ENCODE assay signal across 15 cellular contexts in the genomic region with DNA sequence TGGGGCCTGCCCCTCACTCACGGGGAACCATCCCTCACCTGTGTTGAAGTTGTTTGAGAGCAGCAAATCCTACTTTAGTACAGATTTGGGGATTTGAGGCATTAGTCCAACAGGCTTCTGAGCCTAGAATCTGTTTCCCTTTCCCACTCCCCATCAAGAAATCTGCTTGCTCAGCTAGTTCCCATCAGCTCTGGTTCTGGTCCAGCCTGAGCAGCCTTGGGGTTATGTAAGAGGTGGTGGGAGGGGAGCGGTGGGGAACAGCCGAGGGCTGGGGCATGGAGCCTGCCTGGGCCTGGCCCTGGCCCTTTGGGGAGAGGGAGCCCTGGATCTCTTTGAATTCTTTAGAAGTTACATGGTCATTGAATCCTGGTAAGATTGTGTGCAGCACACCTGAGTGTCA. TPM values are rescaled to one million over a fixed set of nuclear protein-coding genes. Genes with fewer than 3 reads are reported as not detected.
"Had no signal": no experiment of that assay in that cellular context is flagged by ENCODE, and none has a peak within 500 bp of the region (broad histone marks: within the 10 kb centered on the region; RNA-seq: fewer than 3 reads in every experiment).

No MANE protein-coding gene starts in this region.

- H3K4me3 ChIP-seq: SK-N-MC, smooth muscle cell, tibial nerve had no signal

- FAIRE-seq: bronchial epithelial cell had no signal

- H3K27ac ChIP-seq: SK-N-MC, VCaP had no signal

- DNase-seq: activated naive CD4-positive, alpha-beta T cell; aorta; foreskin melanocyte; T-cell; T1000 had no signal

- ATAC-seq: left lobe of liver; stimulated activated effector memory CD8-positive, alpha-beta T cell treated with anti-CD3 and anti-CD28 coated beads, Interleukin-12 subunit alpha, Interleukin-12 subunit beta, amount 100 ng/mL, for 72 hours; T-cell had no signal

- H3K9me3 ChIP-seq: tibial nerve had no signal

- H3K36me3 ChIP-seq: tibial nerve had no signal

RNA-seq across cellular contexts. Expression of a gene that starts 4.1 kb away (rescaled TPM):
- total RNA-seq: bronchial epithelial cell, smooth muscle cell had no signal

RNA-seq across cellular contexts. Expression of a gene that starts 28.5 kb away (rescaled TPM):
- total RNA-seq: left lobe of liver, mesenteric fat pad had no signal

RNA-seq across cellular contexts. Expression of a gene that starts 47.6 kb away (rescaled TPM):
- total RNA-seq: activated T-helper 1 cell treated with anti-CD3 and anti-CD28 coated beads, Interleukin-12 subunit alpha, Interleukin-12 subunit beta, Interleukin-2, Interleukin-4 antibody, amounts not matched to agents 30 ng/mL and 10 ng/mL and 1 ng/mL, durations not matched to agents 14 hours and 24 hours and 36 hours; aorta; bronchial epithelial cell; neural crest cell; smooth muscle cell; tibial nerve had no signal
